In the genomic region with DNA sequence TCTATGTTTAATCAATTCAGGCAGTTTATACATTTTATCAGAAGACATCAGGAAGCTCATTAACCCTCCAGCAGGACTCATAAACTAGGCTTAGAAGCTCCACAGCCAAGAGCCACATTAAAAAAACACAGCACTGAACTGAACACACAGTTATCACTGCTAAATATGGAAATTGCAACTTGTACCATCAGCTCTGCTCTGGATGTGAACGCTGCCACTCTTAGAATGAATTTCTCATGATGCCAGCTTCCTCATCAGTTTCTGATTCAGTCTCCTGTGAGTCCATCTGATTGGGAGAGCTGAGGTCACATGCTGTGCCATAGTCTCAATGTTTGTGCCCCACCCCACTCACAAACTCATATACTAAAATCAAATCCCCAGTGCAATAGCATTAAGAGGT, we compare ENCODE assay signal across 17 cellular contexts. TPM values are rescaled to one million over a fixed set of nuclear protein-coding genes. Genes with fewer than 3 reads are reported as not detected.
"Had no signal": no experiment of that assay in that cellular context is flagged by ENCODE, and none has a peak within 500 bp of the region (broad histone marks: within the 10 kb centered on the region; RNA-seq: fewer than 3 reads in every experiment).

No MANE protein-coding gene starts in this region.

- FAIRE-seq: keratinocyte had no signal

- H3K36me3 Mint-ChIP-seq: activated naive CD4-positive, alpha-beta T cell treated with anti-CD3 and anti-CD28 coated beads, Interleukin-2, amount 50 U/mL, for 72 hours; natural killer cell treated with Interleukin-12 subunit alpha and Interleukin-12 subunit beta and Interleukin-15 and Interleukin-18, amount 100 ng/mL, for 72 hours had no signal

- H3K4me1 ChIP-seq: colonic mucosa, esophagus muscularis mucosa, left lung had no signal

- ATAC-seq: activated naive CD4-positive, alpha-beta T cell treated with anti-CD3 and anti-CD28 coated beads, Interleukin-2, amount 50 U/mL, for 72 hours; activated T-cell treated with anti-CD3 and anti-CD28 coated beads, Interleukin-2, amount 50 U/mL, for 4 hours; left lung; natural killer cell treated with Interleukin-12 subunit alpha and Interleukin-12 subunit beta and Interleukin-15 and Interleukin-18, amount 100 ng/mL, for 72 hours had no signal

- H3K27ac ChIP-seq: colonic mucosa, esophagus muscularis mucosa, left lung, thoracic aorta, VCaP had no signal

- H3K27ac Mint-ChIP-seq: activated CD4-positive, alpha-beta memory T cell treated with anti-CD3 and anti-CD28 coated beads, Interleukin-2, amount 10 ng/mL, durations not matched to agents 7 days and 5 days; activated naive CD4-positive, alpha-beta T cell treated with anti-CD3 and anti-CD28 coated beads, Interleukin-2, amount 50 U/mL, for 72 hours; natural killer cell treated with Interleukin-12 subunit alpha and Interleukin-12 subunit beta and Interleukin-15 and Interleukin-18, amount 100 ng/mL, for 72 hours had no signal

- H3K9me3 Mint-ChIP-seq: activated CD4-positive, alpha-beta memory T cell treated with anti-CD3 and anti-CD28 coated beads, Interleukin-2, amount 10 ng/mL, durations not matched to agents 7 days and 5 days; activated naive CD4-positive, alpha-beta T cell treated with anti-CD3 and anti-CD28 coated beads, Interleukin-2, amount 50 U/mL, for 72 hours; activated T-cell treated with anti-CD3 and anti-CD28 coated beads, Interleukin-2, amount 50 U/mL, for 4 hours; natural killer cell treated with Interleukin-12 subunit alpha and Interleukin-12 subunit beta and Interleukin-15 and Interleukin-18, amount 100 ng/mL, for 72 hours had no signal

- H3K36me3 ChIP-seq: colonic mucosa, esophagus muscularis mucosa, left lung, thoracic aorta had no signal

- H3K9me3 ChIP-seq: colonic mucosa, esophagus muscularis mucosa, left lung, thoracic aorta had no signal

- H3K4me3 ChIP-seq: colonic mucosa, esophagus muscularis mucosa, left lung, thoracic aorta had no signal

- H3K27me3 ChIP-seq: colonic mucosa, esophagus muscularis mucosa, left lung had no signal

- H3K4me3 Mint-ChIP-seq: activated CD4-positive, alpha-beta memory T cell treated with anti-CD3 and anti-CD28 coated beads, Interleukin-2, amount 10 ng/mL, durations not matched to agents 7 days and 5 days; activated T-cell treated with anti-CD3 and anti-CD28 coated beads, Interleukin-2, amount 50 U/mL, for 4 hours; natural killer cell treated with Interleukin-12 subunit alpha and Interleukin-12 subunit beta and Interleukin-15 and Interleukin-18, amount 100 ng/mL, for 72 hours had no signal

- DNase-seq: activated CD4-positive, alpha-beta memory T cell treated with anti-CD3 and anti-CD28 coated beads, Interleukin-2, amount 10 ng/mL, durations not matched to agents 7 days and 5 days; activated effector memory CD4-positive, alpha-beta T cell treated with anti-CD3 and anti-CD28 coated beads, Interleukin-2, amount 50 U/mL, for 16 hours; activated T-cell treated with anti-CD3 and anti-CD28 coated beads, Interleukin-2, amount 50 U/mL, for 4 hours; amniotic stem cell; caudate nucleus; colonic mucosa; hippocampal formation; left lung; mesendoderm; nucleus accumbens; T1000 had no signal

RNA-seq across cellular contexts. Expression of a gene that starts 55.0 kb away (rescaled TPM):
- total RNA-seq: activated CD4-positive, alpha-beta memory T cell treated with anti-CD3 and anti-CD28 coated beads, Interleukin-2, amount 10 ng/mL, durations not matched to agents 7 days and 5 days; activated naive CD4-positive, alpha-beta T cell treated with anti-CD3 and anti-CD28 coated beads, Interleukin-2, amount 50 U/mL, for 72 hours; natural killer cell treated with Interleukin-12 subunit alpha and Interleukin-12 subunit beta and Interleukin-15 and Interleukin-18, amount 100 ng/mL, for 72 hours had no signal
